Comparison of ENCODE assay signal across 1 cellular context in the genomic region with DNA sequence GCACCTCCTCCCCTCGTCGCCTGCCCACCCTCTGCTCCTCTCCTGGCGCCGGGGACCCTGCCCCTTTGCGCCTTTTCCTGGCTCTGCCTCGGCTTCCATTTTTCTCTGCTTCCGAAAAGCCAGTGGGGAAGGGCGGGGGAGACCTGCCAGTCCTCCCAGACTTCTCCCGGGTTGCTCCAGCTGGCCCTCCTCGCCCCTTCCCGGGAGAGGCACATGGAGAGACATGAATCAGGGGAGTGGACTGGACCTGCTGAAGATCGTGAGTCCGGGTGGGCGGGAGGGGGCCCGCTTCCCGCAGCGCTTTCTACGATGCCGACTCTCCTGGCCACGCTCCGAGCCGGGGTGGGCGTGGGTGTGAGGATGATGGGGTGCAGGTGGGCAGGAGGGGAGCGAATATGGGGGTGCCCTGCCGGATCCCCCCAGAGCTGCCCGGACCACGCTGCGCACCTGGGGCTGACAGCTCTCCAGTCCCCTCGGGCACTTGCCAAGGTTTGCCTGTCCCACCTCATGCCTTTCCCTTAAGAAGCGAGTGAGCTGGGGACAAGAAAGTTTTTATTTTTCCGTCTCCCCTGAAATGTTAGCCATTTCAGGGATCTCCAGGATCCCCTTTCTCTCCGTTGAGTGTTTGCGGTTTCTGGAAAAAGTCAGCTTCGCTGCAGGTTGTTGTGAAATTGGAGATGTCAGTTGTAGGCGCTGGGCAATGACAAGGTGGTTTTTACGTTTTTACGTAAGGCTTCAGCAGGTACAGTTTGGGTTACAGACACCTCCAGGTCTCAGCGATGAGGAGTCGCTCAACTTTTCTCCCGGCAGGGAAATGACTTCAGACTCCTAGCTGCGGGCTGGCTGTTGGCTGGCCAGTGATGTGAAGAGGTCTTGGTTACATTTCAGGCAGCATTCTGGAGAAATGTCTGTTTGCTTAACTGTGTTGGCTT.
TF ChIP-seq lines count a peak whose summit lies in the region.

No MANE protein-coding gene starts in this region.

TF ChIP-seq in H1, 55 proteins besides CTCF, POLR2A, EP300 and RAD21 (continued from another document):
- TF ChIP-seq, protein P1, sequence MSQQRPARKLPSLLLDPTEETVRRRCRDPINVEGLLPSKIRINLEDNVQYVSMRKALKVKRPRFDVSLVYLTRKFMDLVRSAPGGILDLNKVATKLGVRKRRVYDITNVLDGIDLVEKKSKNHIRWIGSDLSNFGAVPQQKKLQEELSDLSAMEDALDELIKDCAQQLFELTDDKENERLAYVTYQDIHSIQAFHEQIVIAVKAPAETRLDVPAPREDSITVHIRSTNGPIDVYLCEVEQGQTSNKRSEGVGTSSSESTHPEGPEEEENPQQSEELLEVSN (IDR thresholded peaks at IDR 0.05), result peak; percentile 62
- TF ChIP-seq RNF2 (IDR thresholded peaks at IDR 0.05; ENCODE audit: borderline replicate concordance, low read depth, low read length, missing control alignments, poor library complexity, severe bottlenecking), result no peak
- no peak for TF ChIP-seq HDAC2 (IDR thresholded peaks at IDR 0.05; ENCODE audit: borderline replicate concordance in 1 of 2, low read depth in 2 of 2, low read length in 2 of 2)
- 0 out of 2 replicates have a peak, but pooled peaks have one; percentile 34 for TF ChIP-seq TAF1 (IDR thresholded peaks at IDR 0.05; ENCODE audit: low read depth, low read length)
- TF ChIP-seq CREB1 (IDR thresholded peaks at IDR 0.05), result peak; percentile 85
- no peak for TF ChIP-seq JUN (IDR thresholded peaks at IDR 0.05; ENCODE audit: low read depth, low read length)
- TF ChIP-seq HDAC6 (IDR thresholded peaks at IDR 0.05; ENCODE audit: low read depth, low read length), result no peak
- TF ChIP-seq PHF8 (conservative IDR thresholded peaks at IDR 0.05; ENCODE audit: low read depth, low read length), result no peak; the same call in 1 of the 2 replicates
- no peak; a peak in 1 of 4 replicates for TF ChIP-seq SIN3A (conservative IDR thresholded peaks at IDR 0.05 in 1 of 2, IDR thresholded peaks at IDR 0.05 in 1 of 2; ENCODE audit: low read depth in 1 of 2, low read length in 2 of 2)
- no peak for TF ChIP-seq CHD2 (IDR thresholded peaks at IDR 0.05; ENCODE audit: low read length)
- TF ChIP-seq POLR2AphosphoS5 (IDR thresholded peaks at IDR 0.05; ENCODE audit: low read depth, low read length), result no peak
- TF ChIP-seq JUND (IDR thresholded peaks at IDR 0.05; ENCODE audit: low read length), result no peak
- 0 out of 2 replicates have a peak, but pooled peaks have one; percentile 3 for TF ChIP-seq YY1 (IDR thresholded peaks at IDR 0.05; ENCODE audit: low read depth, low read length)
- TF ChIP-seq ASH2L (IDR thresholded peaks at IDR 0.05; ENCODE audit: low read length), result peak; percentile 34
- no peak for TF ChIP-seq SUZ12 (IDR thresholded peaks at IDR 0.05; ENCODE audit: low read length)
- TF ChIP-seq RBBP5 (IDR thresholded peaks at IDR 0.05; ENCODE audit: borderline replicate concordance, low read depth, low read length), result no peak
- no peak for TF ChIP-seq POU5F1 (IDR thresholded peaks at IDR 0.05; ENCODE audit: low read depth, low read length)
- no peak for TF ChIP-seq MAFK (IDR thresholded peaks at IDR 0.05; ENCODE audit: low read depth, low read length)
- TF ChIP-seq KDM4A (IDR thresholded peaks at IDR 0.05; ENCODE audit: low read depth, low read length, severe bottlenecking), result peak; percentile 2
- TF ChIP-seq, protein P2, sequence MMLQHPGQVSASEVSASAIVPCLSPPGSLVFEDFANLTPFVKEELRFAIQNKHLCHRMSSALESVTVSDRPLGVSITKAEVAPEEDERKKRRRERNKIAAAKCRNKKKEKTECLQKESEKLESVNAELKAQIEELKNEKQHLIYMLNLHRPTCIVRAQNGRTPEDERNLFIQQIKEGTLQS (IDR thresholded peaks at IDR 0.05; ENCODE audit: insufficient read depth, low read depth, low read length), result no peak
- TF ChIP-seq, protein P3, sequence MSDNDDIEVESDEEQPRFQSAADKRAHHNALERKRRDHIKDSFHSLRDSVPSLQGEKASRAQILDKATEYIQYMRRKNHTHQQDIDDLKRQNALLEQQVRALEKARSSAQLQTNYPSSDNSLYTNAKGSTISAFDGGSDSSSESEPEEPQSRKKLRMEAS (IDR thresholded peaks at IDR 0.05), result no peak
- TF ChIP-seq TEAD4 (IDR thresholded peaks at IDR 0.05; ENCODE audit: low read depth, low read length), result no peak
